Comparison of ENCODE assay signal across 10 cellular contexts in the genomic region with DNA sequence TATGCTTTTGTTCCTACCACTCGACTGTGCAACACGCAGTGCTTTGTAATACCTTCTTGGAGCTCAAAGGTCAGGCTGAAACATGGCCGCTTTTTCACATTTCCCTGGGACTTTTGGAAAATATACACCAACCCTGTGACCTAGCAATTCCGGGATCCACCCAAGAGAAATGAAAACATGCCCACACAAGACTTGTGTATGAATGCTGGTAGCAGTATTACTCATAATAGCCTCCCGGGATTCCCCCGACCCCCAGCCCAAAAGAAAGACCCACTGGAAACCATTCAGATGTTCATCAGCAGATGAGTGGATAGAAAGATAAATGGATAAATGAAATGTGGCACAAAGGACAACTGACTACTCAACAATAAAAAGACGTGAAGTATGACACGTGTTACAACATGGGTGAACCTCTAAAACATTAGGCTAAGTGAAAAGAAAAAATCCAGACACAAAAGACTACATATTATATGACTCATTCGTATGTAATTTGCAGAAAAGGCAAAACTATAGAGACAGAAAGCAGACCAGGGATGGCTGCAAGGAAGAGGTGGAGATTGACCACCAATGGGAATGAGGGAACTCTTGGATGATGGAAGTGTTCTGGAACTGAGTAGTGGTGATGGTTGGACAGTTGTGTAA.
A peak's percentile ranks its signal among the peaks of the same experiment; 100 is the strongest.
DNase-seq lines count a peak whose midpoint lies in the region; ATAC-seq, FAIRE-seq and TF ChIP-seq lines count a peak whose summit lies in the region.
"Had no signal": no experiment of that assay in that cellular context is flagged by ENCODE, and none has a peak within 500 bp of the region (broad histone marks: within the 10 kb centered on the region; RNA-seq: fewer than 3 reads in every experiment).

No MANE protein-coding gene starts in this region.

- H2AFZ ChIP-seq in GM23248, result no peak overlapping the region
- no peak overlapping the region for H2AFZ ChIP-seq in PC-3 (ENCODE audit: low read length)
- no peak overlapping the region for H2AFZ ChIP-seq in trophoblast cell (ENCODE audit: insufficient read depth, low read length, poor library complexity)

- no TSS peak for BruUV-seq in PC-3 (replicated peaks; lab: Mats Ljungman, UMichigan)

- H3K18ac ChIP-seq in trophoblast cell (ENCODE audit: low read length), result peak overlapping the region; percentile 48

- H3K14ac ChIP-seq in trophoblast cell (ENCODE audit: low read length), result peak overlapping the region; percentile 21

- CTCF ChIA-PET in PC-3 (lab: Charles Lee), result interaction anchor here (1.9 kb wide), 1 partner anchor 47 kb away, joined by 5 read pairs; no protein-coding TSS in a partner anchor

- H3K4me1 ChIP-seq in GM23248 (ENCODE audit: insufficient read depth) (peaks cover 59% of the 10 kb centered on the region), PC-3 (ENCODE audit: insufficient read depth, low read length) (peaks cover 59% of the 10 kb centered on the region), trophoblast cell (ENCODE audit: control insufficient read depth in 1 of 2, insufficient read depth in 2 of 2, low read length in 2 of 2) (peaks cover 39 to 49% of the 10 kb centered on the region in 2 experiments)

- POLR2A ChIA-PET in PC-3 (lab: Charles Lee; ENCODE audit: unreplicated experiment), result interaction anchor here (0.5 to 0.6 kb wide), 2 partner anchors 81 to 246 kb away, joined by 3 to 4 read pairs; no protein-coding TSS in a partner anchor

- H3K9me3 ChIP-seq in GM23248 (ENCODE audit: low read depth), result no peaks in the 10 kb centered on the region
- H3K9me3 ChIP-seq in PC-3 (ENCODE audit: low read length), result no peaks in the 10 kb centered on the region
- H3K9me3 ChIP-seq in trophoblast cell (ENCODE audit: insufficient read depth, low read depth, low read length), result no peaks in the 10 kb centered on the region

- DNase-seq in GM23248 (peak; percentile 71), PC-3 (peak; percentile 40), epithelial cell of proximal tubule (ENCODE audit: low read depth) (peak; percentile 20), trophoblast cell (peak; percentile 90 to 95), 8988T (no peak), natural killer cell (no peak), GM19239 (ENCODE audit: insufficient read length, low spot score) (no peak)
- DNase-seq: mesendoderm, T-helper 1 cell had no signal

- no peak overlapping the region for H3K4me3 ChIP-seq in GM23248
- H3K4me3 ChIP-seq in PC-3 (ENCODE audit: low read length), result no peak overlapping the region
- no peak overlapping the region for H3K4me3 ChIP-seq in epithelial cell of proximal tubule (ENCODE audit: low read depth, low read length)
- no peak overlapping the region for H3K4me3 ChIP-seq in trophoblast cell (ENCODE audit: low read depth, low read length)

- H3K79me1 ChIP-seq in trophoblast cell (ENCODE audit: low read length), result peaks cover 43% of the 10 kb centered on the region

- H3K27me3 ChIP-seq in GM23248 (replicated peaks; ENCODE audit: insufficient read depth), result no peaks in the 10 kb centered on the region
- H3K27me3 ChIP-seq in PC-3 (ENCODE audit: low read length), result no peaks in the 10 kb centered on the region
- no peaks in the 10 kb centered on the region for H3K27me3 ChIP-seq in trophoblast cell (ENCODE audit: insufficient read depth, low read length)

- ATAC-seq in PC-3 (no peak), natural killer cell (no peak)

- H4K91ac ChIP-seq in trophoblast cell (ENCODE audit: low read depth, low read length), result peak overlapping the region; percentile 75

- peak overlapping the region; percentile 71 for H2BK5ac ChIP-seq in trophoblast cell (ENCODE audit: low read depth, low read length, poor library complexity)

- H3K9ac ChIP-seq in GM23248, result no peak overlapping the region
- no peak overlapping the region; the same call in 1 of the 2 replicates for H3K9ac ChIP-seq in PC-3 (ENCODE audit: low read length)
- no peak overlapping the region for H3K9ac ChIP-seq in trophoblast cell (ENCODE audit: low read length)

- TF ChIP-seq CTCF in PC-3 (conservative IDR thresholded peaks at IDR 0.05; ENCODE audit: low read depth, low read length), result no peak
- no peak for TF ChIP-seq CTCF in epithelial cell of proximal tubule (conservative IDR thresholded peaks at IDR 0.05; ENCODE audit: low read depth, low read length)
- TF ChIP-seq CTCF in natural killer cell (IDR thresholded peaks at IDR 0.05), result no peak

- H4K20me1 ChIP-seq in GM23248 (ENCODE audit: insufficient read depth) (no peaks in the 10 kb centered on the region), PC-3 (ENCODE audit: low read length) (no peaks in the 10 kb centered on the region)

- peak overlapping the region; percentile 49 for H3K4ac ChIP-seq in trophoblast cell (ENCODE audit: low read depth, low read length)

- H3K27ac Mint-ChIP-seq in natural killer cell, result no peak overlapping the region

- H3K4me2 ChIP-seq in GM23248 (ENCODE audit: unreplicated experiment), result peak overlapping the region; percentile 2
- no peak overlapping the region for H3K4me2 ChIP-seq in PC-3 (ENCODE audit: low read length)
- no peak overlapping the region for H3K4me2 ChIP-seq in trophoblast cell (ENCODE audit: low read length)

- peak overlapping the region; percentile 34 for H3K27ac ChIP-seq in GM23248
- H3K27ac ChIP-seq in PC-3 (ENCODE audit: low read length), result peak overlapping the region; percentile 31
- peak overlapping the region; percentile 94 for H3K27ac ChIP-seq in trophoblast cell (ENCODE audit: low read depth, low read length)

- peak overlapping the region; percentile 4 for H2AK5ac ChIP-seq in trophoblast cell (ENCODE audit: low read length)

- H3K36me3 ChIP-seq in GM23248 (ENCODE audit: low read depth) (peaks cover 10% of the 10 kb centered on the region), PC-3 (ENCODE audit: low read depth, low read length) (no peaks in the 10 kb centered on the region), trophoblast cell (ENCODE audit: control insufficient read depth in 1 of 2, insufficient read depth in 2 of 2, low read length in 2 of 2) (peaks cover 12 to 21% of the 10 kb centered on the region in 2 experiments)

- H3K9me2 ChIP-seq in GM23248 (ENCODE audit: insufficient read depth) (no peaks in the 10 kb centered on the region), PC-3 (replicated peaks; ENCODE audit: low read length) (no peaks in the 10 kb centered on the region)

- H3K4me3 Mint-ChIP-seq in natural killer cell, result no peak overlapping the region

- H3F3A ChIP-seq in GM23248 (ENCODE audit: insufficient read depth), result peaks cover 52% of the 10 kb centered on the region
- H3F3A ChIP-seq in PC-3 (ENCODE audit: low read length, unreplicated experiment), result no peaks in the 10 kb centered on the region

- H4K8ac ChIP-seq in trophoblast cell (ENCODE audit: low read depth, low read length), result peak overlapping the region; percentile 17

- FAIRE-seq in GM19239 (lab: Jason Lieb, UNC), result no peak
- FAIRE-seq: G401.6 had no signal

- intact Hi-C loops in PC-3 (cut with micrococcal nuclease), result loop anchor here (1.0 kb wide), 3 partner anchors 48 to 176 kb away; no protein-coding TSS in a partner anchor
- intact Hi-C loops in natural killer cell (cut with micrococcal nuclease), result no loop called here

- H3K9me3 Mint-ChIP-seq in natural killer cell, result no peaks in the 10 kb centered on the region

- no peaks in the 10 kb centered on the region for H3K36me3 Mint-ChIP-seq in natural killer cell

- no peaks in the 10 kb centered on the region for H3K27me3 Mint-ChIP-seq in natural killer cell (ENCODE audit: low read depth in 2 of 2)

- H3K4me1 Mint-ChIP-seq in natural killer cell, result peaks cover 0 to 5% of the 10 kb centered on the region in 2 donors

- H3K79me2 ChIP-seq in GM23248 (ENCODE audit: insufficient read depth), result peaks cover 97% of the 10 kb centered on the region
- no peaks in the 10 kb centered on the region for H3K79me2 ChIP-seq in PC-3 (ENCODE audit: low read length)
- peaks cover 10% of the 10 kb centered on the region for H3K79me2 ChIP-seq in trophoblast cell (ENCODE audit: control insufficient read depth, insufficient read depth, low read length, poor library complexity)

- peak overlapping the region; percentile 88 for H2BK120ac ChIP-seq in trophoblast cell (ENCODE audit: insufficient read depth, low read length, poor library complexity)

- WGBS in GM23248 (ENCODE audit: low coverage in 1 of 2, low lambda C conversion rate in 2 of 2, missing lambda C conversion rate in 2 of 2), 2 experiments, result 67 to 69% methylated on average over 9 of the region's 9 CpGs
- WGBS in trophoblast cell (ENCODE audit: extremely low coverage, insufficient coverage, insufficient read length), result no CpG with 5 or more reads among the region's 9 CpGs

- in situ Hi-C loops in GM23248 (cut with MboI), result no loop called here

- H2BK12ac ChIP-seq in trophoblast cell (ENCODE audit: low read length), result no peak overlapping the region

- H4K12ac ChIP-seq in trophoblast cell (ENCODE audit: low read depth, low read length), result no peak overlapping the region

- no peak overlapping the region for H3K23ac ChIP-seq in trophoblast cell (ENCODE audit: low read length)

Comparison
In these comparisons a context has a peak if more than half of its experiments do, and no peak if none do; other contexts are left out.
1. DNase-seq: peak in GM23248 (single experiment), PC-3 (single experiment), epithelial cell of proximal tubule (single experiment) and trophoblast cell (2 of 2); none in 8988T (single experiment), natural killer cell (single experiment) and GM19239 (single experiment).
2. H3K27ac ChIP-seq: peak in every context shown above with its lines; median percentile 94 in trophoblast cell; 34 in GM23248; 31 in PC-3.